Comparison of ENCODE assay signal across 25 cellular contexts in the genomic region with DNA sequence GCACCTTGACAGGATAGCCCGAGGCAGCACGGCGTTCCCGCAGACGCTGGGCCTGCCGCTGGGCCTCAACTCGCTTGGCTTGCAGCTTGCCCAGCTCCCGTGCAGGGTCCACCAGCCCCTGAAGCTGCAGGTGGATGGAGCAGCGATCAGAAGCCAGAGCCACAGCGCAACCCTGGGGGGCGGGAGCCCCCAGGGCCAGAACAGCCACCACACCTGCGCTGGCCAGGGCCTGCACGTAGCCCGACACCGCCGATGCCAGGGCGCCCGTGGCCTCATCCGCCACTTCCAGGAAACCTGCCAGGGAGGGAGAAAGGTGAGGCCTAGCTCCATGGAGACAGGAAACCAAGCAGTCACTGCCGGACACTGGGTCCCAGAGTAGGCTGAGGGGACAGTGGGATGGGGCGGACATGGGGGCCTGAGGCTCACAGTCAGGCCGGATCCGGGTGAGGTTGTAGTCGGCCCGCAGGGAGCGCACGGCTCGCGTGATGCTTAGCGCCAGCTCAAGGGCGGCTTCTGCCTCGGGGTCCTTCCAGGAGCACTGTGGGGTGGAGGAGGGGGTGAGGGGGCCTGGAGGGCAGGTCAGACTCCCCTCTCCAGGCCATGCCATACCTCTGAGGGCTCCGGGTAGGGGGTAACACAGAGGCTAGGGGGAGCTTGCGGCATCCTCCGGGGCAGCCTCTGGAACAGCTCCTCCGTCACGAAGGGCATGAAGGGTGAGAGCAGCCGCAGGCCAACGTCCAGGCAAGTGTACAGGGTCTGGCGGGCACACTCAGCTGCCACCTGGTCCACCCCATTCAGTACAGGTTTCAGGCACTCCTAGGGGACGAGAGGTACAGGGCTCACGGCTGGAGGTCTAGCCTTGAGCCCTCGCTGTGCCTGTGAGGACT. TPM values are rescaled to one million over a fixed set of nuclear protein-coding genes. Genes with fewer than 3 reads are reported as not detected.
"Had no signal": no experiment of that assay in that cellular context is flagged by ENCODE, and none has a peak within 500 bp of the region (broad histone marks: within the 10 kb centered on the region; RNA-seq: fewer than 3 reads in every experiment).

No MANE protein-coding gene starts in this region.

- H3K4me3 ChIP-seq: left lung, pancreas, right atrium auricular region, spleen, vagina had no signal

- H3K27me3 Mint-ChIP-seq: activated CD4-positive, alpha-beta T cell treated with anti-CD3 and anti-CD28 coated beads, Interleukin-2, amount 10 ng/mL, durations not matched to agents 24 days and 14 days; activated CD8-positive, alpha-beta T cell treated with anti-CD3 and anti-CD28 coated beads for 36 hours; activated naive CD4-positive, alpha-beta T cell treated with anti-CD3 and anti-CD28 coated beads, Interleukin-2, amount 50 U/mL, for 24 hours; activated naive CD8-positive, alpha-beta T cell treated with anti-CD3 and anti-CD28 coated beads, Interleukin-2, amount 50 U/mL, for 24 hours; activated T-helper 17 cell treated with anti-CD3 and anti-CD28 coated beads, Interleukin-2, amount 50 U/mL, for 72 hours; central memory CD8-positive, alpha-beta T cell; stimulated activated naive CD8-positive, alpha-beta T cell treated with anti-CD3 and anti-CD28 coated beads, Interleukin-15, Interleukin-2, amounts not matched to agents 100 ng/mL and 50 ng/mL, for 24 hours; T-helper 17 cell; type B pancreatic cell had no signal

- ATAC-seq: activated CD8-positive, alpha-beta T cell treated with anti-CD3 and anti-CD28 coated beads for 36 hours; activated naive CD8-positive, alpha-beta T cell treated with anti-CD3 and anti-CD28 coated beads, Interleukin-2, amount 50 U/mL, for 24 hours; activated T-cell treated with anti-CD3 and anti-CD28 coated beads, Interleukin-2, amount 50 U/mL, for 4 hours; activated T-helper 17 cell treated with anti-CD3 and anti-CD28 coated beads, Interleukin-2, amount 50 U/mL, for 72 hours; left lung; pancreas; T-helper 17 cell had no signal

- H3K27me3 ChIP-seq: left lung, pancreas, right atrium auricular region, spleen, vagina had no signal

- H3K4me3 Mint-ChIP-seq: activated CD4-positive, alpha-beta T cell treated with anti-CD3 and anti-CD28 coated beads, Interleukin-2, amount 10 ng/mL, durations not matched to agents 24 days and 14 days; activated CD8-positive, alpha-beta T cell treated with anti-CD3 and anti-CD28 coated beads for 36 hours; activated naive CD4-positive, alpha-beta T cell treated with anti-CD3 and anti-CD28 coated beads, Interleukin-2, amount 50 U/mL, for 24 hours; activated naive CD8-positive, alpha-beta T cell treated with anti-CD3 and anti-CD28 coated beads, Interleukin-2, amount 50 U/mL, for 24 hours; activated T-cell treated with anti-CD3 and anti-CD28 coated beads, Interleukin-2, amount 50 U/mL, for 4 hours; activated T-helper 17 cell treated with anti-CD3 and anti-CD28 coated beads, Interleukin-2, amount 50 U/mL, for 72 hours; central memory CD8-positive, alpha-beta T cell; nephron; stimulated activated naive CD8-positive, alpha-beta T cell treated with anti-CD3 and anti-CD28 coated beads, Interleukin-15, Interleukin-2, amounts not matched to agents 100 ng/mL and 50 ng/mL, for 24 hours; T-helper 17 cell; type B pancreatic cell had no signal

- H3K9me3 Mint-ChIP-seq: activated CD4-positive, alpha-beta T cell treated with anti-CD3 and anti-CD28 coated beads, Interleukin-2, amount 10 ng/mL, durations not matched to agents 24 days and 14 days; activated CD8-positive, alpha-beta T cell treated with anti-CD3 and anti-CD28 coated beads for 36 hours; activated naive CD4-positive, alpha-beta T cell treated with anti-CD3 and anti-CD28 coated beads, Interleukin-2, amount 50 U/mL, for 24 hours; activated naive CD8-positive, alpha-beta T cell treated with anti-CD3 and anti-CD28 coated beads, Interleukin-2, amount 50 U/mL, for 24 hours; activated T-cell treated with anti-CD3 and anti-CD28 coated beads, Interleukin-2, amount 50 U/mL, for 4 hours; activated T-helper 17 cell treated with anti-CD3 and anti-CD28 coated beads, Interleukin-2, amount 50 U/mL, for 72 hours; central memory CD8-positive, alpha-beta T cell; nephron; stimulated activated naive CD8-positive, alpha-beta T cell treated with anti-CD3 and anti-CD28 coated beads, Interleukin-15, Interleukin-2, amounts not matched to agents 100 ng/mL and 50 ng/mL, for 24 hours; type B pancreatic cell had no signal

- DNase-seq: activated CD4-positive, alpha-beta T cell treated with anti-CD3 and anti-CD28 coated beads, Interleukin-2, amount 10 ng/mL, durations not matched to agents 24 days and 14 days; activated CD4-positive, CD25-positive, alpha-beta regulatory T cell treated with anti-CD3 and anti-CD28 coated beads, Interleukin-2, amount 50 U/mL, for 72 hours; activated CD8-positive, alpha-beta T cell treated with anti-CD3 and anti-CD28 coated beads for 36 hours; activated naive CD8-positive, alpha-beta T cell treated with anti-CD3 and anti-CD28 coated beads, Interleukin-2, amount 50 U/mL, for 24 hours; activated T-cell treated with anti-CD3 and anti-CD28 coated beads, Interleukin-2, amount 50 U/mL, for 4 hours; amygdala; dermis blood vessel endothelial cell; effector CD4-positive, alpha-beta T cell; kidney glomerular epithelial cell; mammary epithelial cell; spleen; substantia nigra; T-helper 17 cell; T1000 had no signal

- H3K27ac ChIP-seq: left lung, neutrophil, pancreas, right atrium auricular region, spleen, vagina had no signal

- H3K4me1 Mint-ChIP-seq: nephron had no signal

- H3K27ac Mint-ChIP-seq: activated CD4-positive, alpha-beta T cell treated with anti-CD3 and anti-CD28 coated beads, Interleukin-2, amount 10 ng/mL, durations not matched to agents 24 days and 14 days; activated CD8-positive, alpha-beta T cell treated with anti-CD3 and anti-CD28 coated beads for 36 hours; activated naive CD4-positive, alpha-beta T cell treated with anti-CD3 and anti-CD28 coated beads, Interleukin-2, amount 50 U/mL, for 24 hours; activated naive CD8-positive, alpha-beta T cell treated with anti-CD3 and anti-CD28 coated beads, Interleukin-2, amount 50 U/mL, for 24 hours; activated T-helper 17 cell treated with anti-CD3 and anti-CD28 coated beads, Interleukin-2, amount 50 U/mL, for 72 hours; stimulated activated naive CD8-positive, alpha-beta T cell treated with anti-CD3 and anti-CD28 coated beads, Interleukin-15, Interleukin-2, amounts not matched to agents 100 ng/mL and 50 ng/mL, for 24 hours; T-helper 17 cell; type B pancreatic cell had no signal

- H3K9me3 ChIP-seq: left lung, neutrophil, pancreas, right atrium auricular region, spleen, vagina had no signal

RNA-seq across cellular contexts. Expression of a gene that starts 16.8 kb away (rescaled TPM):
- total RNA-seq: right atrium auricular region, vagina had no signal
